1 cellular context compared by ENCODE assay signal in the genomic region with DNA sequence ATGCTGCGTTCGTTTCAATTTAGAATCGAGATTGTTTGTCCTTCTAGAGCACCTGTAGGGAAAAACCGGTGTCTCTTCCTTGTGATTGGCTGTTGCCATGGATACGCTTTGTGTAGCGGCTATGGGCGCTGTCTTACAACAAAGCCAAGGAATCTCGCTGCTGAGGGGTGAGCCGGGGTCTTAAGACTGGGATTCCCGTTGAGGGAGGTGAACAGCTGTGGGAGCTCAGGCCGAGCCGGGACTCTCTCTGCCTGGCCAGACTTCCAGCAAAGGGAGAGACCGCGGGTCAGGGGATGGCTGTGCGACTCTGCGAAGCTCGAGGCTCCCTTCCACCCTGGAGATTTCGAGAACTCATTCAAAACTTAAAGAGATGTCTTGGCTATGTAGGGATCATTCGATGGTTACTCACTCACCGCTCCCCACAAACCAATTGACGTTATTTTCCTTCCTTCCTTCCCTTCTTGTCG.
TF ChIP-seq lines count a peak whose summit lies in the region.

Gene LRRIQ1, plus strand, starts transcription at position 111 of the 467 bp plus-strand sequence. CDS start 1,826 bp downstream, outside the sequence.
Gene TSPAN19, minus strand, starts transcription at position 37 of the 467 bp plus-strand sequence. CDS start 6,331 bp downstream, outside the sequence.

TF ChIP-seq in HepG2, 621 proteins besides CTCF, POLR2A, EP300 and RAD21:
- TF ChIP-seq, protein P1, sequence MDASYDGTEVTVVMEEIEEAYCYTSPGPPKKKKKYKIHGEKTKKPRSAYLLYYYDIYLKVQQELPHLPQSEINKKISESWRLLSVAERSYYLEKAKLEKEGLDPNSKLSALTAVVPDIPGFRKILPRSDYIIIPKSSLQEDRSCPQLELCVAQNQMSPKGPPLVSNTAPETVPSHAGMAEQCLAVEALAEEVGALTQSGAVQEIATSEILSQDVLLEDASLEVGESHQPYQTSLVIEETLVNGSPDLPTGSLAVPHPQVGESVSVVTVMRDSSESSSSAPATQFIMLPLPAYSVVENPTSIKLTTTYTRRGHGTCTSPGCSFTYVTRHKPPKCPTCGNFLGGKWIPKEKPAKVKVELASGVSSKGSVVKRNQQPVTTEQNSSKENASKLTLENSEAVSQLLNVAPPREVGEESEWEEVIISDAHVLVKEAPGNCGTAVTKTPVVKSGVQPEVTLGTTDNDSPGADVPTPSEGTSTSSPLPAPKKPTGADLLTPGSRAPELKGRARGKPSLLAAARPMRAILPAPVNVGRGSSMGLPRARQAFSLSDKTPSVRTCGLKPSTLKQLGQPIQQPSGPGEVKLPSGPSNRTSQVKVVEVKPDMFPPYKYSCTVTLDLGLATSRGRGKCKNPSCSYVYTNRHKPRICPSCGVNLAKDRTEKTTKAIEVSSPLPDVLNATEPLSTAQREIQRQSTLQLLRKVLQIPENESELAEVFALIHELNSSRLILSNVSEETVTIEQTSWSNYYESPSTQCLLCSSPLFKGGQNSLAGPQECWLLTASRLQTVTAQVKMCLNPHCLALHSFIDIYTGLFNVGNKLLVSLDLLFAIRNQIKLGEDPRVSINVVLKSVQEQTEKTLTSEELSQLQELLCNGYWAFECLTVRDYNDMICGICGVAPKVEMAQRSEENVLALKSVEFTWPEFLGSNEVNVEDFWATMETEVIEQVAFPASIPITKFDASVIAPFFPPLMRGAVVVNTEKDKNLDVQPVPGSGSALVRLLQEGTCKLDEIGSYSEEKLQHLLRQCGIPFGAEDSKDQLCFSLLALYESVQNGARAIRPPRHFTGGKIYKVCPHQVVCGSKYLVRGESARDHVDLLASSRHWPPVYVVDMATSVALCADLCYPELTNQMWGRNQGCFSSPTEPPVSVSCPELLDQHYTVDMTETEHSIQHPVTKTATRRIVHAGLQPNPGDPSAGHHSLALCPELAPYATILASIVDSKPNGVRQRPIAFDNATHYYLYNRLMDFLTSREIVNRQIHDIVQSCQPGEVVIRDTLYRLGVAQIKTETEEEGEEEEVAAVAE (CRISPR knock-in tag; IDR thresholded peaks at IDR 0.05; ENCODE audit: borderline replicate concordance): no peak
- TF ChIP-seq ZNF713 (CRISPR knock-in tag; IDR thresholded peaks at IDR 0.05) (no peak), NFYC (CRISPR knock-in tag; IDR thresholded peaks at IDR 0.05) (peak; percentile 78), TFDP2 (CRISPR knock-in tag; IDR thresholded peaks at IDR 0.05) (0 out of 2 replicates have a peak, but pooled peaks have one; percentile 24), ZNF232 (CRISPR knock-in tag; IDR thresholded peaks at IDR 0.05; ENCODE audit: borderline replicate concordance) (no peak), NONO (IDR thresholded peaks at IDR 0.05) (no peak), NONO (CRISPR knock-in tag; conservative IDR thresholded peaks at IDR 0.05) (no peak), RFX3 (CRISPR knock-in tag; IDR thresholded peaks at IDR 0.05) (peak; percentile 84), KLF12 (CRISPR knock-in tag; IDR thresholded peaks at IDR 0.05; ENCODE audit: borderline replicate concordance) (no peak), ZNF17 (CRISPR knock-in tag; IDR thresholded peaks at IDR 0.05) (no peak), SAP130 (CRISPR knock-in tag; IDR thresholded peaks at IDR 0.05; ENCODE audit: low read depth) (peak; percentile 35; the same call in 1 of the 2 replicates), ZNF75D (CRISPR knock-in tag; IDR thresholded peaks at IDR 0.05; ENCODE audit: borderline replicate concordance) (no peak), GATAD1 (CRISPR knock-in tag; IDR thresholded peaks at IDR 0.05) (peak; percentile 71; the same call in 1 of the 2 replicates), NFYB (CRISPR knock-in tag; IDR thresholded peaks at IDR 0.05) (peak; percentile 84), CEBPG (CRISPR knock-in tag; IDR thresholded peaks at IDR 0.05) (no peak), RFX1 (IDR thresholded peaks at IDR 0.05) (peak; percentile 62), GABPB1 (CRISPR knock-in tag; IDR thresholded peaks at IDR 0.05) (0 out of 2 replicates have a peak, but pooled peaks have one; percentile 16)
- TF ChIP-seq, protein P2, sequence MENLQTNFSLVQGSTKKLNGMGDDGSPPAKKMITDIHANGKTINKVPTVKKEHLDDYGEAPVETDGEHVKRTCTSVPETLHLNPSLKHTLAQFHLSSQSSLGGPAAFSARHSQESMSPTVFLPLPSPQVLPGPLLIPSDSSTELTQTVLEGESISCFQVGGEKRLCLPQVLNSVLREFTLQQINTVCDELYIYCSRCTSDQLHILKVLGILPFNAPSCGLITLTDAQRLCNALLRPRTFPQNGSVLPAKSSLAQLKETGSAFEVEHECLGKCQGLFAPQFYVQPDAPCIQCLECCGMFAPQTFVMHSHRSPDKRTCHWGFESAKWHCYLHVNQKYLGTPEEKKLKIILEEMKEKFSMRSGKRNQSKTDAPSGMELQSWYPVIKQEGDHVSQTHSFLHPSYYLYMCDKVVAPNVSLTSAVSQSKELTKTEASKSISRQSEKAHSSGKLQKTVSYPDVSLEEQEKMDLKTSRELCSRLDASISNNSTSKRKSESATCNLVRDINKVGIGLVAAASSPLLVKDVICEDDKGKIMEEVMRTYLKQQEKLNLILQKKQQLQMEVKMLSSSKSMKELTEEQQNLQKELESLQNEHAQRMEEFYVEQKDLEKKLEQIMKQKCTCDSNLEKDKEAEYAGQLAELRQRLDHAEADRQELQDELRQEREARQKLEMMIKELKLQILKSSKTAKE (CRISPR knock-in tag; IDR thresholded peaks at IDR 0.05; ENCODE audit: borderline replicate concordance): no peak
- TF ChIP-seq, protein P3, sequence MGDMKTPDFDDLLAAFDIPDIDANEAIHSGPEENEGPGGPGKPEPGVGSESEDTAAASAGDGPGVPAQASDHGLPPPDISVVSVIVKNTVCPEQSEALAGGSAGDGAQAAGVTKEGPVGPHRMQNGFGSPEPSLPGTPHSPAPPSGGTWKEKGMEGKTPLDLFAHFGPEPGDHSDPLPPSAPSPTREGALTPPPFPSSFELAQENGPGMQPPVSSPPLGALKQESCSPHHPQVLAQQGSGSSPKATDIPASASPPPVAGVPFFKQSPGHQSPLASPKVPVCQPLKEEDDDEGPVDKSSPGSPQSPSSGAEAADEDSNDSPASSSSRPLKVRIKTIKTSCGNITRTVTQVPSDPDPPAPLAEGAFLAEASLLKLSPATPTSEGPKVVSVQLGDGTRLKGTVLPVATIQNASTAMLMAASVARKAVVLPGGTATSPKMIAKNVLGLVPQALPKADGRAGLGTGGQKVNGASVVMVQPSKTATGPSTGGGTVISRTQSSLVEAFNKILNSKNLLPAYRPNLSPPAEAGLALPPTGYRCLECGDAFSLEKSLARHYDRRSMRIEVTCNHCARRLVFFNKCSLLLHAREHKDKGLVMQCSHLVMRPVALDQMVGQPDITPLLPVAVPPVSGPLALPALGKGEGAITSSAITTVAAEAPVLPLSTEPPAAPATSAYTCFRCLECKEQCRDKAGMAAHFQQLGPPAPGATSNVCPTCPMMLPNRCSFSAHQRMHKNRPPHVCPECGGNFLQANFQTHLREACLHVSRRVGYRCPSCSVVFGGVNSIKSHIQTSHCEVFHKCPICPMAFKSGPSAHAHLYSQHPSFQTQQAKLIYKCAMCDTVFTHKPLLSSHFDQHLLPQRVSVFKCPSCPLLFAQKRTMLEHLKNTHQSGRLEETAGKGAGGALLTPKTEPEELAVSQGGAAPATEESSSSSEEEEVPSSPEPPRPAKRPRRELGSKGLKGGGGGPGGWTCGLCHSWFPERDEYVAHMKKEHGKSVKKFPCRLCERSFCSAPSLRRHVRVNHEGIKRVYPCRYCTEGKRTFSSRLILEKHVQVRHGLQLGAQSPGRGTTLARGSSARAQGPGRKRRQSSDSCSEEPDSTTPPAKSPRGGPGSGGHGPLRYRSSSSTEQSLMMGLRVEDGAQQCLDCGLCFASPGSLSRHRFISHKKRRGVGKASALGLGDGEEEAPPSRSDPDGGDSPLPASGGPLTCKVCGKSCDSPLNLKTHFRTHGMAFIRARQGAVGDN (CRISPR knock-in tag; IDR thresholded peaks at IDR 0.05): peak; percentile 24; the same call in 1 of the 2 replicates
